Comparison of ENCODE assay signal across 10 cellular contexts in genomic region chr14:20679907-20680306, GRCh38. TPM values are rescaled to one million over a fixed set of nuclear protein-coding genes. Genes with fewer than 3 reads are reported as not detected.
DNase-seq lines count a peak whose midpoint lies in the region; ATAC-seq and TF ChIP-seq lines count a peak whose summit lies in the region.
"Had no signal": no experiment of that assay in that cellular context is flagged by ENCODE, and none has a peak within 500 bp of the region (broad histone marks: within the 10 kb centered on the region; RNA-seq: fewer than 3 reads in every experiment).

No MANE protein-coding gene starts in this region.

- CTCF ChIA-PET in A673 (lab: Charles Lee) = no interaction called here

- peak; percentile 54 for DNase-seq in A673 (ENCODE audit: low spot score)
- DNase-seq in GM03348 (ENCODE audit: low spot score) = peak; percentile 24
- peak; percentile 61 for DNase-seq in RKO (ENCODE audit: low spot score)
- DNase-seq in germinal center (ENCODE audit: low spot score) = peak; percentile 33
- DNase-seq in AG20443 (ENCODE audit: low spot score) = no peak
- DNase-seq in islet precursor cell = no peak

- no TSS peak for BruUV-seq in A673 (replicated peaks; lab: Mats Ljungman, UMichigan)

- peak overlapping the region; percentile 79 for H3K4me3 ChIP-seq in A673 (ENCODE audit: low read depth, low read length, poor library complexity, severe bottlenecking)
- H3K4me3 ChIP-seq: pancreas had no signal

- TF ChIP-seq CTCF in A673 (conservative IDR thresholded peaks at IDR 0.05; ENCODE audit: low read depth, low read length) = no peak

- no peak for ATAC-seq in HG03432 (IDR thresholded peaks at IDR 0.05; ENCODE audit: unreplicated experiment)
- no peak for ATAC-seq in GM18909 (IDR thresholded peaks at IDR 0.05; ENCODE audit: poor library complexity, unreplicated experiment)
- ATAC-seq: pancreas had no signal

- peaks cover 10% of the 10 kb centered on the region for H3K4me1 ChIP-seq in A673 (ENCODE audit: insufficient read depth, low read length, poor library complexity, severe bottlenecking)

- no peak overlapping the region for H3K27ac ChIP-seq in A673 (ENCODE audit: low read depth, low read length, poor library complexity, severe bottlenecking)

- POLR2A ChIA-PET in A673 (lab: Charles Lee; ENCODE audit: low non-redundant PET) = no interaction called here

- peaks cover 11% of the 10 kb centered on the region for H3K27me3 ChIP-seq in A673 (replicated peaks; ENCODE audit: insufficient read depth, low read depth, low read length, poor library complexity)
- H3K27me3 ChIP-seq: pancreas had no signal

- no peaks in the 10 kb centered on the region for H3K36me3 ChIP-seq in A673 (ENCODE audit: insufficient read depth, low read length, poor library complexity, severe bottlenecking)
- H3K36me3 ChIP-seq: pancreas had no signal

- intact Hi-C loops in A673 (cut with micrococcal nuclease; ENCODE audit: unreplicated experiment) = loop anchor here (5.0 kb wide), 3 partner anchors 218 to 353 kb away; partner anchors contain the start of genes PIP4P1 and TEP1

- H3K9me3 ChIP-seq in A673 (ENCODE audit: low read depth, low read length, poor library complexity, severe bottlenecking) = no peaks in the 10 kb centered on the region
- H3K9me3 ChIP-seq: pancreas had no signal

RNA-seq across cellular contexts. Expression of gene RNASE4, which starts 4.5 kb away (rescaled TPM):
- 0.75 and 1.8 TPM in 2 replicates for total RNA-seq in A673 (2021)

RNA-seq across cellular contexts. Expression of gene ANG, which starts 8.7 kb away (rescaled TPM):
- total RNA-seq in A673 (2021) = 0.71 and 2.2 TPM in 2 replicates

RNA-seq across cellular contexts. Expression of gene OR6S1, which starts 38.4 kb away (rescaled TPM):
- total RNA-seq in A673 (2021) = not detected in 2 replicates
- total RNA-seq: fibroblast of lung, pancreas had no signal

Comparison
In these comparisons a context has a peak if more than half of its experiments do, and no peak if none do; other contexts are left out.
1. DNase-seq: peak in A673 (single experiment), GM03348 (single experiment), RKO (single experiment) and germinal center (single experiment); none in AG20443 (single experiment) and islet precursor cell (single experiment).